In the genomic region with DNA sequence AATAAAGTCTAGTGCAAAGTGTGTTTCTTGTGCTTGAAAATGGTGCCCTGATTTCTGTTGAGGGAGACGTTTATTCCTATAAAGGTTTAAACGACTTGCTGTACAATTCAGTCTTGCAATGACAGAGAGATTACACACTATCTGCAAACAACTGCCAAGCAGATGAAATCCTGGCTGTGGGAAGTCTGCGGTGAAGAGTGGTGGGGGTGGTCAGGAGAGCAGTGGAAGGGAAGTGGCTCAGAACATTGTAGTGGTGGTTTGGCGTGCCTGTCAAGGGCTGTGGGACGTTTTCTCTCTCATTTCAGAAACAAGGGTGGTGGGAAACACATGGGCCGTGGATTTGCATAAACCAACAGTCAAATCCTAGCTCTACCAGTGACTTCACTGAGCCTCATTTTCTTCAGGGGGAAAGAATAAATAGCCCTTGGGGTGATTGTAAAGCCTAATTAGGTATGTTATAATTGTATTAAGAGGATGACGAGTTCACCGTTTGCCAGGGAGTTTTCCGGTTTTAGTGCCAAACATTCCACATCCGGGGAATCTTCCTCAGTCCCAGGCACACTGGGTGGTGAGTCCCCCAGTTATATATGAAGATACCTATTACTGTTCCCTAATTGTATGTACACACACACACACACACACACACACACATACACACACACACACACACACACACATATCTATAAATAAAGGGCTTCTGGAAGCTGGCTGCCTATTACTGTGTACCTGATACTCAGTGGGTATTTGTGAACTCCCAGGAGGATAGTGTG, we compare ENCODE assay signal across 1 cellular context.
TF ChIP-seq lines count a peak whose summit lies in the region.

No MANE protein-coding gene starts in this region.

TF ChIP-seq in GM23338, 12 proteins besides CTCF, POLR2A, EP300 and RAD21 (continued from another document):
- TF ChIP-seq, protein P1, sequence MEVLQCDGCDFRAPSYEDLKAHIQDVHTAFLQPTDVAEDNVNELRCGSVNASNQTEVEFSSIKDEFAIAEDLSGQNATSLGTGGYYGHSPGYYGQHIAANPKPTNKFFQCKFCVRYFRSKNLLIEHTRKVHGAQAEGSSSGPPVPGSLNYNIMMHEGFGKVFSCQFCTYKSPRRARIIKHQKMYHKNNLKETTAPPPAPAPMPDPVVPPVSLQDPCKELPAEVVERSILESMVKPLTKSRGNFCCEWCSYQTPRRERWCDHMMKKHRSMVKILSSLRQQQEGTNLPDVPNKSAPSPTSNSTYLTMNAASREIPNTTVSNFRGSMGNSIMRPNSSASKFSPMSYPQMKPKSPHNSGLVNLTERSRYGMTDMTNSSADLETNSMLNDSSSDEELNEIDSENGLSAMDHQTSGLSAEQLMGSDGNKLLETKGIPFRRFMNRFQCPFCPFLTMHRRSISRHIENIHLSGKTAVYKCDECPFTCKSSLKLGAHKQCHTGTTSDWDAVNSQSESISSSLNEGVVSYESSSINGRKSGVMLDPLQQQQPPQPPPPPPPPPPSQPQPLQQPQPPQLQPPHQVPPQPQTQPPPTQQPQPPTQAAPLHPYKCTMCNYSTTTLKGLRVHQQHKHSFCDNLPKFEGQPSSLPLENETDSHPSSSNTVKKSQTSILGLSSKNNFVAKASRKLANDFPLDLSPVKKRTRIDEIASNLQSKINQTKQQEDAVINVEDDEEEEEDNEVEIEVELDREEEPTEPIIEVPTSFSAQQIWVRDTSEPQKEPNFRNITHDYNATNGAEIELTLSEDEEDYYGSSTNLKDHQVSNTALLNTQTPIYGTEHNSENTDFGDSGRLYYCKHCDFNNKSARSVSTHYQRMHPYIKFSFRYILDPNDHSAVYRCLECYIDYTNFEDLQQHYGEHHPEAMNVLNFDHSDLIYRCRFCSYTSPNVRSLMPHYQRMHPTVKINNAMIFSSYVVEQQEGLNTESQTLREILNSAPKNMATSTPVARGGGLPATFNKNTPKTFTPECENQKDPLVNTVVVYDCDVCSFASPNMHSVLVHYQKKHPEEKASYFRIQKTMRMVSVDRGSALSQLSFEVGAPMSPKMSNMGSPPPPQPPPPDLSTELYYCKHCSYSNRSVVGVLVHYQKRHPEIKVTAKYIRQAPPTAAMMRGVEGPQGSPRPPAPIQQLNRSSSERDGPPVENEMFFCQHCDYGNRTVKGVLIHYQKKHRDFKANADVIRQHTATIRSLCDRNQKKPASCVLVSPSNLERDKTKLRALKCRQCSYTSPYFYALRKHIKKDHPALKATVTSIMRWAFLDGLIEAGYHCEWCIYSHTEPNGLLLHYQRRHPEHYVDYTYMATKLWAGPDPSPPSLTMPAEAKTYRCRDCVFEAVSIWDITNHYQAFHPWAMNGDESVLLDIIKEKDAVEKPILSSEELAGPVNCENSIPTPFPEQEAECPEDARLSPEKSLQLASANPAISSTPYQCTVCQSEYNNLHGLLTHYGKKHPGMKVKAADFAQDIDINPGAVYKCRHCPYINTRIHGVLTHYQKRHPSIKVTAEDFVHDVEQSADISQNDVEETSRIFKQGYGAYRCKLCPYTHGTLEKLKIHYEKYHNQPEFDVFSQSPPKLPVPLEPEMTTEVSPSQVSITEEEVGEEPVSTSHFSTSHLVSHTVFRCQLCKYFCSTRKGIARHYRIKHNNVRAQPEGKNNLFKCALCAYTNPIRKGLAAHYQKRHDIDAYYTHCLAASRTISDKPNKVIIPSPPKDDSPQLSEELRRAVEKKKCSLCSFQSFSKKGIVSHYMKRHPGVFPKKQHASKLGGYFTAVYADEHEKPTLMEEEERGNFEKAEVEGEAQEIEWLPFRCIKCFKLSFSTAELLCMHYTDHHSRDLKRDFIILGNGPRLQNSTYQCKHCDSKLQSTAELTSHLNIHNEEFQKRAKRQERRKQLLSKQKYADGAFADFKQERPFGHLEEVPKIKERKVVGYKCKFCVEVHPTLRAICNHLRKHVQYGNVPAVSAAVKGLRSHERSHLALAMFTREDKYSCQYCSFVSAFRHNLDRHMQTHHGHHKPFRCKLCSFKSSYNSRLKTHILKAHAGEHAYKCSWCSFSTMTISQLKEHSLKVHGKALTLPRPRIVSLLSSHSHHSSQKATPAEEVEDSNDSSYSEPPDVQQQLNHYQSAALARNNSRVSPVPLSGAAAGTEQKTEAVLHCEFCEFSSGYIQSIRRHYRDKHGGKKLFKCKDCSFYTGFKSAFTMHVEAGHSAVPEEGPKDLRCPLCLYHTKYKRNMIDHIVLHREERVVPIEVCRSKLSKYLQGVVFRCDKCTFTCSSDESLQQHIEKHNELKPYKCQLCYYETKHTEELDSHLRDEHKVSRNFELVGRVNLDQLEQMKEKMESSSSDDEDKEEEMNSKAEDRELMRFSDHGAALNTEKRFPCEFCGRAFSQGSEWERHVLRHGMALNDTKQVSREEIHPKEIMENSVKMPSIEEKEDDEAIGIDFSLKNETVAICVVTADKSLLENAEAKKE (CRISPR knock-in tag; IDR thresholded peaks at IDR 0.05), result no peak
- no peak for TF ChIP-seq POLR2AphosphoS5 (IDR thresholded peaks at IDR 0.05; ENCODE audit: low read depth)
- no peak for TF ChIP-seq ZNF114 (CRISPR knock-in tag; IDR thresholded peaks at IDR 0.05)
- no peak for TF ChIP-seq EZH2 (IDR thresholded peaks at IDR 0.05; ENCODE audit: low read depth, unreplicated experiment)
- no peak for TF ChIP-seq EZH2phosphoT487 (IDR thresholded peaks at IDR 0.05; ENCODE audit: unreplicated experiment)
- no peak for TF ChIP-seq NANOG (IDR thresholded peaks at IDR 0.05; ENCODE audit: borderline replicate concordance)
- TF ChIP-seq ZNF331 (CRISPR knock-in tag; IDR thresholded peaks at IDR 0.05; ENCODE audit: low read depth), result no peak
- TF ChIP-seq, protein P2, sequence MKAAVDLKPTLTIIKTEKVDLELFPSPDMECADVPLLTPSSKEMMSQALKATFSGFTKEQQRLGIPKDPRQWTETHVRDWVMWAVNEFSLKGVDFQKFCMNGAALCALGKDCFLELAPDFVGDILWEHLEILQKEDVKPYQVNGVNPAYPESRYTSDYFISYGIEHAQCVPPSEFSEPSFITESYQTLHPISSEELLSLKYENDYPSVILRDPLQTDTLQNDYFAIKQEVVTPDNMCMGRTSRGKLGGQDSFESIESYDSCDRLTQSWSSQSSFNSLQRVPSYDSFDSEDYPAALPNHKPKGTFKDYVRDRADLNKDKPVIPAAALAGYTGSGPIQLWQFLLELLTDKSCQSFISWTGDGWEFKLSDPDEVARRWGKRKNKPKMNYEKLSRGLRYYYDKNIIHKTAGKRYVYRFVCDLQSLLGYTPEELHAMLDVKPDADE (IDR thresholded peaks at IDR 0.05), result no peak
- no peak for TF ChIP-seq STAT1 (IDR thresholded peaks at IDR 0.05; ENCODE audit: unreplicated experiment)
- no peak for TF ChIP-seq CREB1 (CRISPR knock-in tag; IDR thresholded peaks at IDR 0.05; ENCODE audit: low read depth)
